2 cellular contexts compared by ENCODE assay signal in the genomic region with DNA sequence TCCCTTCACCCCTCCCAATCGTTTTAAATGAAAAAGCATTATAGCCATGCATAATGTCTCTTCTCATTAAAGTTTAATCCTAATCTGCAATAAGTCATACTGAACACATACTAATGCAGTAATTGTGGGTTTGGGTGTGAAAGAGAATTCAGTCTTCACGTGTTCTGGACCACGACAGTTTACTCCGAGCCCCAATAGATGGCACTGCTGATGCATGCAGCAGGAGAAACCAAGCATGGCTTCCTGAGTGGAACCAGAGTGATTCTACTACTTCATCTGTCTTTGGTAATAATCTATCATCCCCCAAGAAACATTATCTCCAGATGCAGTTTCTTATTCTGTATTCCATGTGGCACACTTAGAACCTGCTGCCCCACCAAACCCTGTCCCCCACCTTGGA.
TF ChIP-seq lines count a peak whose summit lies in the region.

No MANE protein-coding gene starts in this region.

TF ChIP-seq in HCT116, 20 proteins besides CTCF, POLR2A, EP300 and RAD21 (continued from another document):
- TF ChIP-seq, protein P1, sequence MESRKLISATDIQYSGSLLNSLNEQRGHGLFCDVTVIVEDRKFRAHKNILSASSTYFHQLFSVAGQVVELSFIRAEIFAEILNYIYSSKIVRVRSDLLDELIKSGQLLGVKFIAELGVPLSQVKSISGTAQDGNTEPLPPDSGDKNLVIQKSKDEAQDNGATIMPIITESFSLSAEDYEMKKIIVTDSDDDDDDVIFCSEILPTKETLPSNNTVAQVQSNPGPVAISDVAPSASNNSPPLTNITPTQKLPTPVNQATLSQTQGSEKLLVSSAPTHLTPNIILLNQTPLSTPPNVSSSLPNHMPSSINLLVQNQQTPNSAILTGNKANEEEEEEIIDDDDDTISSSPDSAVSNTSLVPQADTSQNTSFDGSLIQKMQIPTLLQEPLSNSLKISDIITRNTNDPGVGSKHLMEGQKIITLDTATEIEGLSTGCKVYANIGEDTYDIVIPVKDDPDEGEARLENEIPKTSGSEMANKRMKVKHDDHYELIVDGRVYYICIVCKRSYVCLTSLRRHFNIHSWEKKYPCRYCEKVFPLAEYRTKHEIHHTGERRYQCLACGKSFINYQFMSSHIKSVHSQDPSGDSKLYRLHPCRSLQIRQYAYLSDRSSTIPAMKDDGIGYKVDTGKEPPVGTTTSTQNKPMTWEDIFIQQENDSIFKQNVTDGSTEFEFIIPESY (IDR thresholded peaks at IDR 0.05; ENCODE audit: extremely low read depth, insufficient replicate concordance, low read length), result no peak
- TF ChIP-seq, protein P2, sequence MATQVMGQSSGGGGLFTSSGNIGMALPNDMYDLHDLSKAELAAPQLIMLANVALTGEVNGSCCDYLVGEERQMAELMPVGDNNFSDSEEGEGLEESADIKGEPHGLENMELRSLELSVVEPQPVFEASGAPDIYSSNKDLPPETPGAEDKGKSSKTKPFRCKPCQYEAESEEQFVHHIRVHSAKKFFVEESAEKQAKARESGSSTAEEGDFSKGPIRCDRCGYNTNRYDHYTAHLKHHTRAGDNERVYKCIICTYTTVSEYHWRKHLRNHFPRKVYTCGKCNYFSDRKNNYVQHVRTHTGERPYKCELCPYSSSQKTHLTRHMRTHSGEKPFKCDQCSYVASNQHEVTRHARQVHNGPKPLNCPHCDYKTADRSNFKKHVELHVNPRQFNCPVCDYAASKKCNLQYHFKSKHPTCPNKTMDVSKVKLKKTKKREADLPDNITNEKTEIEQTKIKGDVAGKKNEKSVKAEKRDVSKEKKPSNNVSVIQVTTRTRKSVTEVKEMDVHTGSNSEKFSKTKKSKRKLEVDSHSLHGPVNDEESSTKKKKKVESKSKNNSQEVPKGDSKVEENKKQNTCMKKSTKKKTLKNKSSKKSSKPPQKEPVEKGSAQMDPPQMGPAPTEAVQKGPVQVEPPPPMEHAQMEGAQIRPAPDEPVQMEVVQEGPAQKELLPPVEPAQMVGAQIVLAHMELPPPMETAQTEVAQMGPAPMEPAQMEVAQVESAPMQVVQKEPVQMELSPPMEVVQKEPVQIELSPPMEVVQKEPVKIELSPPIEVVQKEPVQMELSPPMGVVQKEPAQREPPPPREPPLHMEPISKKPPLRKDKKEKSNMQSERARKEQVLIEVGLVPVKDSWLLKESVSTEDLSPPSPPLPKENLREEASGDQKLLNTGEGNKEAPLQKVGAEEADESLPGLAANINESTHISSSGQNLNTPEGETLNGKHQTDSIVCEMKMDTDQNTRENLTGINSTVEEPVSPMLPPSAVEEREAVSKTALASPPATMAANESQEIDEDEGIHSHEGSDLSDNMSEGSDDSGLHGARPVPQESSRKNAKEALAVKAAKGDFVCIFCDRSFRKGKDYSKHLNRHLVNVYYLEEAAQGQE (IDR thresholded peaks at IDR 0.05; ENCODE audit: low read depth), result no peak
- TF ChIP-seq YY1 (IDR thresholded peaks at IDR 0.05; ENCODE audit: extremely low read depth, insufficient replicate concordance, low read depth, low read length) (no peak), FOSL1 (IDR thresholded peaks at IDR 0.05; ENCODE audit: low read depth) (no peak), EGR1 (IDR thresholded peaks at IDR 0.05; ENCODE audit: low read depth) (no peak), ZFX (IDR thresholded peaks at IDR 0.05) (no peak), ZNF274 (IDR thresholded peaks at IDR 0.05; ENCODE audit: low read depth, low read length) (no peak), CBX3 (IDR thresholded peaks at IDR 0.05; ENCODE audit: low read depth) (no peak), EZH2phosphoT487 (IDR thresholded peaks at IDR 0.05; ENCODE audit: borderline replicate concordance) (no peak), SP1 (IDR thresholded peaks at IDR 0.05; ENCODE audit: low read depth) (no peak), SRF (IDR thresholded peaks at IDR 0.05; ENCODE audit: low read depth) (no peak)

TF ChIP-seq in GM12878, 131 proteins besides CTCF, POLR2A, EP300 and RAD21 (continued from another document):
- TF ChIP-seq, protein P3, sequence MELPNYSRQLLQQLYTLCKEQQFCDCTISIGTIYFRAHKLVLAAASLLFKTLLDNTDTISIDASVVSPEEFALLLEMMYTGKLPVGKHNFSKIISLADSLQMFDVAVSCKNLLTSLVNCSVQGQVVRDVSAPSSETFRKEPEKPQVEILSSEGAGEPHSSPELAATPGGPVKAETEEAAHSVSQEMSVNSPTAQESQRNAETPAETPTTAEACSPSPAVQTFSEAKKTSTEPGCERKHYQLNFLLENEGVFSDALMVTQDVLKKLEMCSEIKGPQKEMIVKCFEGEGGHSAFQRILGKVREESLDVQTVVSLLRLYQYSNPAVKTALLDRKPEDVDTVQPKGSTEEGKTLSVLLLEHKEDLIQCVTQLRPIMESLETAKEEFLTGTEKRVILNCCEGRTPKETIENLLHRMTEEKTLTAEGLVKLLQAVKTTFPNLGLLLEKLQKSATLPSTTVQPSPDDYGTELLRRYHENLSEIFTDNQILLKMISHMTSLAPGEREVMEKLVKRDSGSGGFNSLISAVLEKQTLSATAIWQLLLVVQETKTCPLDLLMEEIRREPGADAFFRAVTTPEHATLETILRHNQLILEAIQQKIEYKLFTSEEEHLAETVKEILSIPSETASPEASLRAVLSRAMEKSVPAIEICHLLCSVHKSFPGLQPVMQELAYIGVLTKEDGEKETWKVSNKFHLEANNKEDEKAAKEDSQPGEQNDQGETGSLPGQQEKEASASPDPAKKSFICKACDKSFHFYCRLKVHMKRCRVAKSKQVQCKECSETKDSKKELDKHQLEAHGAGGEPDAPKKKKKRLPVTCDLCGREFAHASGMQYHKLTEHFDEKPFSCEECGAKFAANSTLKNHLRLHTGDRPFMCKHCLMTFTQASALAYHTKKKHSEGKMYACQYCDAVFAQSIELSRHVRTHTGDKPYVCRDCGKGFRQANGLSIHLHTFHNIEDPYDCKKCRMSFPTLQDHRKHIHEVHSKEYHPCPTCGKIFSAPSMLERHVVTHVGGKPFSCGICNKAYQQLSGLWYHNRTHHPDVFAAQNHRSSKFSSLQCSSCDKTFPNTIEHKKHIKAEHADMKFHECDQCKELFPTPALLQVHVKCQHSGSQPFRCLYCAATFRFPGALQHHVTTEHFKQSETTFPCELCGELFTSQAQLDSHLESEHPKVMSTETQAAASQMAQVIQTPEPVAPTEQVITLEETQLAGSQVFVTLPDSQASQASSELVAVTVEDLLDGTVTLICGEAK (IDR thresholded peaks at IDR 0.05; ENCODE audit: borderline replicate concordance), result no peak
- TF ChIP-seq MTA2 (IDR thresholded peaks at IDR 0.05; ENCODE audit: low read depth), result no peak
- no peak for TF ChIP-seq JUND (IDR thresholded peaks at IDR 0.05; ENCODE audit: low read depth, low read length)
- TF ChIP-seq NFIC (IDR thresholded peaks at IDR 0.05; ENCODE audit: low read depth, low read length), result no peak
- TF ChIP-seq, protein P4, sequence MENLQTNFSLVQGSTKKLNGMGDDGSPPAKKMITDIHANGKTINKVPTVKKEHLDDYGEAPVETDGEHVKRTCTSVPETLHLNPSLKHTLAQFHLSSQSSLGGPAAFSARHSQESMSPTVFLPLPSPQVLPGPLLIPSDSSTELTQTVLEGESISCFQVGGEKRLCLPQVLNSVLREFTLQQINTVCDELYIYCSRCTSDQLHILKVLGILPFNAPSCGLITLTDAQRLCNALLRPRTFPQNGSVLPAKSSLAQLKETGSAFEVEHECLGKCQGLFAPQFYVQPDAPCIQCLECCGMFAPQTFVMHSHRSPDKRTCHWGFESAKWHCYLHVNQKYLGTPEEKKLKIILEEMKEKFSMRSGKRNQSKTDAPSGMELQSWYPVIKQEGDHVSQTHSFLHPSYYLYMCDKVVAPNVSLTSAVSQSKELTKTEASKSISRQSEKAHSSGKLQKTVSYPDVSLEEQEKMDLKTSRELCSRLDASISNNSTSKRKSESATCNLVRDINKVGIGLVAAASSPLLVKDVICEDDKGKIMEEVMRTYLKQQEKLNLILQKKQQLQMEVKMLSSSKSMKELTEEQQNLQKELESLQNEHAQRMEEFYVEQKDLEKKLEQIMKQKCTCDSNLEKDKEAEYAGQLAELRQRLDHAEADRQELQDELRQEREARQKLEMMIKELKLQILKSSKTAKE (IDR thresholded peaks at IDR 0.05; ENCODE audit: low read depth, poor library complexity, severe bottlenecking), result no peak
- TF ChIP-seq SRF (IDR thresholded peaks at IDR 0.05; ENCODE audit: low read depth in 2 of 2, low read length in 2 of 2), result no peak
- no peak for TF ChIP-seq TCF7 (IDR thresholded peaks at IDR 0.05; ENCODE audit: borderline replicate concordance)
- no peak for TF ChIP-seq BHLHE40 (IDR thresholded peaks at IDR 0.05; ENCODE audit: borderline replicate concordance in 1 of 2, low read depth in 2 of 2, low read length in 1 of 2)
- TF ChIP-seq, protein P5, sequence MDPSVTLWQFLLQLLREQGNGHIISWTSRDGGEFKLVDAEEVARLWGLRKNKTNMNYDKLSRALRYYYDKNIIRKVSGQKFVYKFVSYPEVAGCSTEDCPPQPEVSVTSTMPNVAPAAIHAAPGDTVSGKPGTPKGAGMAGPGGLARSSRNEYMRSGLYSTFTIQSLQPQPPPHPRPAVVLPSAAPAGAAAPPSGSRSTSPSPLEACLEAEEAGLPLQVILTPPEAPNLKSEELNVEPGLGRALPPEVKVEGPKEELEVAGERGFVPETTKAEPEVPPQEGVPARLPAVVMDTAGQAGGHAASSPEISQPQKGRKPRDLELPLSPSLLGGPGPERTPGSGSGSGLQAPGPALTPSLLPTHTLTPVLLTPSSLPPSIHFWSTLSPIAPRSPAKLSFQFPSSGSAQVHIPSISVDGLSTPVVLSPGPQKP (IDR thresholded peaks at IDR 0.05; ENCODE audit: low read depth, low read length), result no peak
- TF ChIP-seq SUZ12 (IDR thresholded peaks at IDR 0.05; ENCODE audit: unreplicated experiment), result no peak
